2 cellular contexts compared by ENCODE assay signal in genomic region chr1:227942716-227943261, GRCh38.
TF ChIP-seq lines count a peak whose summit lies in the region.

No MANE protein-coding gene starts in this region.

TF ChIP-seq in SK-N-SH, 30 proteins besides CTCF, POLR2A, EP300 and RAD21 (continued from another document):
- no peak for TF ChIP-seq REST (IDR thresholded peaks at IDR 0.05; ENCODE audit: low read depth, low read length)
- TF ChIP-seq JUND (IDR thresholded peaks at IDR 0.05) = no peak
- TF ChIP-seq, protein P1, sequence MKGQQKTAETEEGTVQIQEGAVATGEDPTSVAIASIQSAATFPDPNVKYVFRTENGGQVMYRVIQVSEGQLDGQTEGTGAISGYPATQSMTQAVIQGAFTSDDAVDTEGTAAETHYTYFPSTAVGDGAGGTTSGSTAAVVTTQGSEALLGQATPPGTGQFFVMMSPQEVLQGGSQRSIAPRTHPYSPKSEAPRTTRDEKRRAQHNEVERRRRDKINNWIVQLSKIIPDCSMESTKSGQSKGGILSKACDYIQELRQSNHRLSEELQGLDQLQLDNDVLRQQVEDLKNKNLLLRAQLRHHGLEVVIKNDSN (IDR thresholded peaks at IDR 0.05; ENCODE audit: borderline replicate concordance, low read depth) = no peak
- TF ChIP-seq SIN3A (IDR thresholded peaks at IDR 0.05; ENCODE audit: borderline replicate concordance, low read depth, low read length) = no peak
- TF ChIP-seq GATA2 (CRISPR knock-in tag; IDR thresholded peaks at IDR 0.05) = no peak
- no peak for TF ChIP-seq RCOR1 (IDR thresholded peaks at IDR 0.05; ENCODE audit: low read length)
- no peak for TF ChIP-seq FOXJ3 (CRISPR knock-in tag; IDR thresholded peaks at IDR 0.05)

TF ChIP-seq in SK-N-SH treated with all-trans-retinoic acid at 6 μM for 48 hours, 23 proteins besides CTCF, POLR2A, EP300 and RAD21 (continued from another document):
- TF ChIP-seq, protein P2, sequence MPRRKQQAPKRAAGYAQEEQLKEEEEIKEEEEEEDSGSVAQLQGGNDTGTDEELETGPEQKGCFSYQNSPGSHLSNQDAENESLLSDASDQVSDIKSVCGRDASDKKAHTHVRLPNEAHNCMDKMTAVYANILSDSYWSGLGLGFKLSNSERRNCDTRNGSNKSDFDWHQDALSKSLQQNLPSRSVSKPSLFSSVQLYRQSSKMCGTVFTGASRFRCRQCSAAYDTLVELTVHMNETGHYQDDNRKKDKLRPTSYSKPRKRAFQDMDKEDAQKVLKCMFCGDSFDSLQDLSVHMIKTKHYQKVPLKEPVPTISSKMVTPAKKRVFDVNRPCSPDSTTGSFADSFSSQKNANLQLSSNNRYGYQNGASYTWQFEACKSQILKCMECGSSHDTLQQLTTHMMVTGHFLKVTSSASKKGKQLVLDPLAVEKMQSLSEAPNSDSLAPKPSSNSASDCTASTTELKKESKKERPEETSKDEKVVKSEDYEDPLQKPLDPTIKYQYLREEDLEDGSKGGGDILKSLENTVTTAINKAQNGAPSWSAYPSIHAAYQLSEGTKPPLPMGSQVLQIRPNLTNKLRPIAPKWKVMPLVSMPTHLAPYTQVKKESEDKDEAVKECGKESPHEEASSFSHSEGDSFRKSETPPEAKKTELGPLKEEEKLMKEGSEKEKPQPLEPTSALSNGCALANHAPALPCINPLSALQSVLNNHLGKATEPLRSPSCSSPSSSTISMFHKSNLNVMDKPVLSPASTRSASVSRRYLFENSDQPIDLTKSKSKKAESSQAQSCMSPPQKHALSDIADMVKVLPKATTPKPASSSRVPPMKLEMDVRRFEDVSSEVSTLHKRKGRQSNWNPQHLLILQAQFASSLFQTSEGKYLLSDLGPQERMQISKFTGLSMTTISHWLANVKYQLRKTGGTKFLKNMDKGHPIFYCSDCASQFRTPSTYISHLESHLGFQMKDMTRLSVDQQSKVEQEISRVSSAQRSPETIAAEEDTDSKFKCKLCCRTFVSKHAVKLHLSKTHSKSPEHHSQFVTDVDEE (CRISPR knock-in tag; IDR thresholded peaks at IDR 0.05) = no peak
- TF ChIP-seq, protein P3, sequence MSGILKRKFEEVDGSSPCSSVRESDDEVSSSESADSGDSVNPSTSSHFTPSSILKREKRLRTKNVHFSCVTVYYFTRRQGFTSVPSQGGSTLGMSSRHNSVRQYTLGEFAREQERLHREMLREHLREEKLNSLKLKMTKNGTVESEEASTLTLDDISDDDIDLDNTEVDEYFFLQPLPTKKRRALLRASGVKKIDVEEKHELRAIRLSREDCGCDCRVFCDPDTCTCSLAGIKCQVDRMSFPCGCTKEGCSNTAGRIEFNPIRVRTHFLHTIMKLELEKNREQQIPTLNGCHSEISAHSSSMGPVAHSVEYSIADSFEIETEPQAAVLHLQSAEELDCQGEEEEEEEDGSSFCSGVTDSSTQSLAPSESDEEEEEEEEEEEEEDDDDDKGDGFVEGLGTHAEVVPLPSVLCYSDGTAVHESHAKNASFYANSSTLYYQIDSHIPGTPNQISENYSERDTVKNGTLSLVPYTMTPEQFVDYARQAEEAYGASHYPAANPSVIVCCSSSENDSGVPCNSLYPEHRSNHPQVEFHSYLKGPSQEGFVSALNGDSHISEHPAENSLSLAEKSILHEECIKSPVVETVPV (CRISPR knock-in tag; IDR thresholded peaks at IDR 0.05) = no peak
- TF ChIP-seq ZFP3 (CRISPR knock-in tag; IDR thresholded peaks at IDR 0.05) (no peak), ISL1 (CRISPR knock-in tag; IDR thresholded peaks at IDR 0.05) (no peak)
